In the genomic region with DNA sequence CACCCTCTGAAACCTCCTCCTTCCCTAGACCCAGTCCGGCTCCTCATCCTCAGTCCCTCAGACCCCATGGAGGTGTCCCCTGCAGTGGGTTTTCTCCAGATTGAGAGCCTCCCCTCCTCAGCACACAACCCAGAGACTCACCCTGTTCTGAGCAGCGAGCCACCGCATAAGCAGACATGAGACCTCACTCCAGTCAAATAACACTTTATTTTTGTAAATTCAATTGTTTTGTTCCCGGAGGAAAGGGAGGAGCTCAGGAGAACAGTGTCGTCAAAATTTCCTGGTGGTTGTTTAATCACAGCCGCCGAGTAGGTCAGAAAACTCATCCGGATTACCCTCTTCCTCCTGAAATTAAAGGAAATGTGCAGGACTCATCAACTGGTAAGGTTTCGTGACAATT, we compare ENCODE assay signal across 16 cellular contexts. TPM values are rescaled to one million over a fixed set of nuclear protein-coding genes. Genes with fewer than 3 reads are reported as not detected.
DNase-seq lines count a peak whose midpoint lies in the region; ATAC-seq and TF ChIP-seq lines count a peak whose summit lies in the region.
"Had no signal": no experiment of that assay in that cellular context is flagged by ENCODE, and none has a peak within 500 bp of the region (broad histone marks: within the 10 kb centered on the region; RNA-seq: fewer than 3 reads in every experiment).

No MANE protein-coding gene starts in this region.

- H3K4me1 ChIP-seq in Peyer's patch (no peaks in the 10 kb centered on the region), endodermal cell (ENCODE audit: control insufficient read depth, insufficient read depth, low read length) (no peaks in the 10 kb centered on the region), lower lobe of right lung (peaks cover 10% of the 10 kb centered on the region), thyroid gland (no peaks in the 10 kb centered on the region), A673 (ENCODE audit: insufficient read depth, low read length, poor library complexity, severe bottlenecking) (peaks cover 9% of the 10 kb centered on the region), Caco-2 (no peaks in the 10 kb centered on the region)
- H3K4me1 ChIP-seq: adrenal gland, pancreas had no signal

- DNase-seq in Peyer's patch, result no peak
- peak; percentile 13 for DNase-seq in endodermal cell
- DNase-seq in lower lobe of right lung, result no peak
- no peak for DNase-seq in thyroid gland
- no peak for DNase-seq in A673 (ENCODE audit: low spot score)
- no peak for DNase-seq in Caco-2
- DNase-seq in cerebellar cortex (ENCODE audit: low spot score), result no peak
- DNase-seq: activated CD4-positive, alpha-beta T cell treated with anti-CD3 and anti-CD28 coated beads, Interleukin-2, amount 10 ng/mL, durations not matched to agents 24 days and 14 days; activated effector memory CD4-positive, alpha-beta T cell treated with Interleukin-2 at 50 U/mL for 16 hours; adrenal gland; H7; naive thymus-derived CD4-positive, alpha-beta T cell; NCI-H510A; pancreas had no signal

- WGBS in endodermal cell (ENCODE audit: insufficient coverage in 1 of 2, insufficient read length in 1 of 2), 2 experiments, result 90 to 92% methylated on average over 4 to 9 of the region's 9 CpGs
- 76 to 85% methylated on average over 9 of the region's 9 CpGs for WGBS in thyroid gland, 2 donors

- no peak overlapping the region for H3K9ac ChIP-seq in endodermal cell (ENCODE audit: extremely low read depth, low read length, poor library complexity, severe bottlenecking)

- no peak for TF ChIP-seq CTCF in Peyer's patch (IDR thresholded peaks at IDR 0.05)
- TF ChIP-seq CTCF in endodermal cell (conservative IDR thresholded peaks at IDR 0.05), result no peak
- no peak for TF ChIP-seq CTCF in lower lobe of right lung (IDR thresholded peaks at IDR 0.05)
- no peak for TF ChIP-seq CTCF in thyroid gland (IDR thresholded peaks at IDR 0.05)
- TF ChIP-seq CTCF in A673 (conservative IDR thresholded peaks at IDR 0.05; ENCODE audit: low read depth, low read length), result no peak
- TF ChIP-seq CTCF in Caco-2 (IDR thresholded peaks at IDR 0.05; ENCODE audit: insufficient read depth in 1 of 2, low read depth in 1 of 2, low read length in 1 of 2, severe bottlenecking in 1 of 2, unreplicated experiment in 1 of 2), result no peak

- no peaks in the 10 kb centered on the region for H3K27me3 ChIP-seq in Peyer's patch
- peaks cover 34% of the 10 kb centered on the region for H3K27me3 ChIP-seq in endodermal cell (ENCODE audit: control insufficient read depth, insufficient read depth, low read length, poor library complexity, severe bottlenecking)
- peaks cover 22% of the 10 kb centered on the region for H3K27me3 ChIP-seq in lower lobe of right lung (ENCODE audit: low read depth)
- no peaks in the 10 kb centered on the region for H3K27me3 ChIP-seq in thyroid gland
- no peaks in the 10 kb centered on the region for H3K27me3 ChIP-seq in A673 (replicated peaks; ENCODE audit: insufficient read depth, low read depth, low read length, poor library complexity)
- H3K27me3 ChIP-seq in Caco-2 (replicated peaks; ENCODE audit: control insufficient read depth, insufficient read depth, low read length), result no peaks in the 10 kb centered on the region; the same call in 1 of the 2 replicates

- BruUV-seq in A673 (replicated peaks; lab: Mats Ljungman, UMichigan) (no TSS peak), Caco-2 (replicated peaks; lab: Mats Ljungman, UMichigan) (no TSS peak)

- TF ChIP-seq POLR2A in Peyer's patch (IDR thresholded peaks at IDR 0.05) (no peak), thyroid gland (IDR thresholded peaks at IDR 0.05) (peak in 1 of 2 donors; percentile 23)

- peak overlapping the region in 3 of 4 donors; percentile 2 to 61 (median 57) for H3K27ac ChIP-seq in Peyer's patch
- H3K27ac ChIP-seq in endodermal cell (ENCODE audit: low read depth, low read length), result no peak overlapping the region
- peak overlapping the region; percentile 72 for H3K27ac ChIP-seq in lower lobe of right lung
- H3K27ac ChIP-seq in thyroid gland, result peak overlapping the region; percentile 65 to 88 (median 69)
- H3K27ac ChIP-seq in A673 (ENCODE audit: low read depth, low read length, poor library complexity, severe bottlenecking), result no peak overlapping the region

- H3K9me3 ChIP-seq in Peyer's patch, result no peaks in the 10 kb centered on the region
- no peaks in the 10 kb centered on the region for H3K9me3 ChIP-seq in endodermal cell (ENCODE audit: control insufficient read depth, low read length)
- H3K9me3 ChIP-seq in lower lobe of right lung, result no peaks in the 10 kb centered on the region
- H3K9me3 ChIP-seq in thyroid gland, result no peaks in the 10 kb centered on the region
- H3K9me3 ChIP-seq in A673 (ENCODE audit: low read depth, low read length, poor library complexity, severe bottlenecking), result no peaks in the 10 kb centered on the region
- H3K9me3 ChIP-seq in Caco-2, result no peaks in the 10 kb centered on the region
- H3K9me3 ChIP-seq: adrenal gland, pancreas had no signal

- H3K36me3 ChIP-seq in Peyer's patch (no peaks in the 10 kb centered on the region), endodermal cell (ENCODE audit: control insufficient read depth, insufficient read depth, low read length) (no peaks in the 10 kb centered on the region), lower lobe of right lung (no peaks in the 10 kb centered on the region), thyroid gland (no peaks in the 10 kb centered on the region), A673 (ENCODE audit: insufficient read depth, low read length, poor library complexity, severe bottlenecking) (no peaks in the 10 kb centered on the region), Caco-2 (ENCODE audit: control insufficient read depth, insufficient read depth, low read length) (no peaks in the 10 kb centered on the region)
- H3K36me3 ChIP-seq: adrenal gland, pancreas had no signal

- peaks cover 31% of the 10 kb centered on the region for H3K9me3 Mint-ChIP-seq in endodermal cell
- peaks cover 8% of the 10 kb centered on the region for H3K9me3 Mint-ChIP-seq in Caco-2 (ENCODE audit: unreplicated experiment)
- H3K9me3 Mint-ChIP-seq: activated CD4-positive, alpha-beta T cell treated with anti-CD3 and anti-CD28 coated beads, Interleukin-2, amount 10 ng/mL, durations not matched to agents 24 days and 14 days; central memory CD8-positive, alpha-beta T cell had no signal

- H3K4me3 Mint-ChIP-seq in endodermal cell (no peak overlapping the region), Caco-2 (ENCODE audit: unreplicated experiment) (no peak overlapping the region)
- H3K4me3 Mint-ChIP-seq: activated CD4-positive, alpha-beta T cell treated with anti-CD3 and anti-CD28 coated beads, Interleukin-2, amount 10 ng/mL, durations not matched to agents 24 days and 14 days; central memory CD8-positive, alpha-beta T cell; naive thymus-derived CD4-positive, alpha-beta T cell; type B pancreatic cell had no signal

- no peak overlapping the region for H3K27ac Mint-ChIP-seq in endodermal cell
- no peak overlapping the region for H3K27ac Mint-ChIP-seq in Caco-2 (ENCODE audit: unreplicated experiment)
- H3K27ac Mint-ChIP-seq: activated CD4-positive, alpha-beta T cell treated with anti-CD3 and anti-CD28 coated beads, Interleukin-2, amount 10 ng/mL, durations not matched to agents 24 days and 14 days; naive thymus-derived CD4-positive, alpha-beta T cell; type B pancreatic cell had no signal

- peak overlapping the region in 2 of 4 donors; percentile 19 to 29 for H3K4me3 ChIP-seq in Peyer's patch
- no peak overlapping the region for H3K4me3 ChIP-seq in endodermal cell (ENCODE audit: low read length)
- H3K4me3 ChIP-seq in lower lobe of right lung, result peak overlapping the region; percentile 57
- H3K4me3 ChIP-seq in thyroid gland (replicated peaks in 1 of 3), result peak overlapping the region in 1 of 3 donors; percentile 14
- H3K4me3 ChIP-seq in A673 (ENCODE audit: low read depth, low read length, poor library complexity, severe bottlenecking), result no peak overlapping the region
- H3K4me3 ChIP-seq in Caco-2 (ENCODE audit: low read depth, low read length), result no peak overlapping the region

- intact Hi-C loops in lower lobe of right lung (cut with DNase I), result no loop called here
- intact Hi-C loops in thyroid gland (cut with DNase I), result no loop called here
- intact Hi-C loops in A673 (cut with micrococcal nuclease; ENCODE audit: unreplicated experiment), result no loop called here
- intact Hi-C loops in Caco-2 (cut with micrococcal nuclease; ENCODE audit: unreplicated experiment), result no loop called here

- no peaks in the 10 kb centered on the region for H3K36me3 Mint-ChIP-seq in endodermal cell (ENCODE audit: low read depth)
- H3K36me3 Mint-ChIP-seq in Caco-2 (ENCODE audit: insufficient read depth, unreplicated experiment), result no peaks in the 10 kb centered on the region
- H3K36me3 Mint-ChIP-seq: naive thymus-derived CD4-positive, alpha-beta T cell; type B pancreatic cell had no signal

- H3K27me3 Mint-ChIP-seq in endodermal cell (ENCODE audit: insufficient read depth) (peaks cover 44% of the 10 kb centered on the region), Caco-2 (ENCODE audit: insufficient read depth, unreplicated experiment) (peaks cover 25% of the 10 kb centered on the region)

- POLR2A ChIA-PET in A673 (lab: Charles Lee; ENCODE audit: low non-redundant PET) (no interaction called here), Caco-2 (lab: Charles Lee) (no interaction called here)

- CTCF ChIA-PET in A673 (lab: Charles Lee) (no interaction called here), Caco-2 (lab: Charles Lee) (no interaction called here)

- peak in 1 of 2 donors; percentile 31 for ATAC-seq in lower lobe of right lung
- ATAC-seq: naive thymus-derived CD4-positive, alpha-beta T cell had no signal

- no peaks in the 10 kb centered on the region for H3K4me1 Mint-ChIP-seq in endodermal cell
- H3K4me1 Mint-ChIP-seq in Caco-2 (ENCODE audit: low read depth, unreplicated experiment), result no peaks in the 10 kb centered on the region

RNA-seq across cellular contexts. Expression of gene ERICH4, which starts 57.5 kb away (rescaled TPM):
- total RNA-seq in Peyer's patch (10 to 100 TPM; 17.3 to 49.0 (median 22.3) TPM), endodermal cell (not detected), lower lobe of right lung (not detected), thyroid gland (not detected), A673 (2021) (not detected in 2 replicates), Caco-2 (2022) (not detected in 2 replicates)
- polyA plus RNA-seq in endodermal cell (2013, experiment 1 of 2), result not detected
- polyA plus RNA-seq in endodermal cell (2013, experiment 2 of 2), result not detected
- total RNA-seq: activated CD4-positive, alpha-beta T cell treated with anti-CD3 and anti-CD28 coated beads, Interleukin-2, amount 10 ng/mL, durations not matched to agents 24 days and 14 days; adrenal gland; H7; naive thymus-derived CD4-positive, alpha-beta T cell; pancreas had no signal
- polyA plus RNA-seq: naive thymus-derived CD4-positive, alpha-beta T cell; pancreas had no signal

Comparison
In these comparisons a context has a peak if more than half of its experiments do, and no peak if none do; other contexts are left out.
1. H3K27ac ChIP-seq: peak in Peyer's patch (3 of 4), lower lobe of right lung (single experiment) and thyroid gland (3 of 3); none in endodermal cell (single experiment) and A673 (single experiment).
2. RNA of gene ERICH4, which starts 57.5 kb away (total RNA-seq): 17.3 to 49.0 TPM in Peyer's patch; not detected in Caco-2, not detected in endodermal cell, not detected in lower lobe of right lung (single experiment), not detected in thyroid gland and not detected in A673; every median in the first group is over 10 times any median in the second.